In genomic region chr16:85028638-85029412, GRCh38 we compare ENCODE assay signal across 8 cellular contexts. TPM values are rescaled to one million over a fixed set of nuclear protein-coding genes. Genes with fewer than 3 reads are reported as not detected.
DNase-seq lines count a peak whose midpoint lies in the region; ATAC-seq, FAIRE-seq and TF ChIP-seq lines count a peak whose summit lies in the region.

No MANE protein-coding gene starts in this region.

- DNase-seq in A549 (ENCODE audit: low read depth in 1 of 2, low spot score in 1 of 2), result no peak
- DNase-seq in T follicular helper cell (ENCODE audit: low read depth), result peak; percentile 74
- DNase-seq in islet precursor cell, result peak; percentile 87
- peak; percentile 74 to 77 for DNase-seq in stimulated activated CD4-positive, alpha-beta T cell treated with anti-CD3 and anti-CD28 coated beads, Interleukin-2, amount 100 ng/mL, for 24 hours
- no peak for DNase-seq in occipital lobe (lab: John Stamatoyannopoulos, UW)
- no peak for DNase-seq in NCI-H510A (lab: John Stamatoyannopoulos, UW)

- H3K4me3 ChIP-seq in A549, result peak overlapping the region; percentile 85; the same call in 2 of the 3 replicates

- TF ChIP-seq RAD21 in A549 (conservative IDR thresholded peaks at IDR 0.05 in 1 of 2, IDR thresholded peaks at IDR 0.05 in 1 of 2), result no peak

- peaks cover 31% of the 10 kb centered on the region for H3K4me1 ChIP-seq in A549

- ATAC-seq in A549 (peak; percentile 40 to 46; a peak in 5 of 6 replicates), GM19468 (IDR thresholded peaks at IDR 0.05; ENCODE audit: extremely low read depth, unreplicated experiment) (peak; percentile 23)

- POLR2A ChIA-PET in A549 (lab: Yijun Ruan, JAX), result no interaction called here

- H3K27ac ChIP-seq in A549 (peak overlapping the region in 1 of 2 experiments; percentile 92; a peak in 2 of 6 replicates), angular gyrus (ENCODE audit: low read depth, low read length) (peak overlapping the region; percentile 74)

- no peak for TF ChIP-seq CTCF in A549 (IDR thresholded peaks at IDR 0.05)

- CTCF ChIA-PET in A549 (lab: Yijun Ruan, JAX), result interaction anchor here (1.0 to 2.9 kb wide), 8 partner anchors 10 to 274 kb away, joined by 3 to 19 read pairs (median 4); no protein-coding TSS in a partner anchor

- peak overlapping the region; percentile 78 for H3K4me2 ChIP-seq in A549

- no peak for TF ChIP-seq POLR2A in A549 (IDR thresholded peaks at IDR 0.05; ENCODE audit: low read length)

- no peak for FAIRE-seq in A549 (lab: Jason Lieb, UNC)

- TF ChIP-seq EP300 in A549 (IDR thresholded peaks at IDR 0.05), result no peak

- WGBS in A549 (ENCODE audit: missing lambda C conversion rate), result 41% methylated on average over 17 of the region's 17 CpGs

- H3K9me3 ChIP-seq in A549, result no peaks in the 10 kb centered on the region

TF ChIP-seq in A549, 52 proteins besides CTCF, POLR2A, EP300 and RAD21:
- no peak for TF ChIP-seq GATA3 (IDR thresholded peaks at IDR 0.05; ENCODE audit: borderline replicate concordance)
- no peak for TF ChIP-seq MAFK (IDR thresholded peaks at IDR 0.05; ENCODE audit: partially characterized antibody)
- no peak for TF ChIP-seq HOXA7 (CRISPR knock-in tag; IDR thresholded peaks at IDR 0.05)
- no peak for TF ChIP-seq HEYL (CRISPR knock-in tag; IDR thresholded peaks at IDR 0.05)
- TF ChIP-seq JUNB (IDR thresholded peaks at IDR 0.05), result no peak
- no peak for TF ChIP-seq CEBPB (IDR thresholded peaks at IDR 0.05)
- TF ChIP-seq RARB (CRISPR knock-in tag; IDR thresholded peaks at IDR 0.05), result no peak
- TF ChIP-seq, protein P1, sequence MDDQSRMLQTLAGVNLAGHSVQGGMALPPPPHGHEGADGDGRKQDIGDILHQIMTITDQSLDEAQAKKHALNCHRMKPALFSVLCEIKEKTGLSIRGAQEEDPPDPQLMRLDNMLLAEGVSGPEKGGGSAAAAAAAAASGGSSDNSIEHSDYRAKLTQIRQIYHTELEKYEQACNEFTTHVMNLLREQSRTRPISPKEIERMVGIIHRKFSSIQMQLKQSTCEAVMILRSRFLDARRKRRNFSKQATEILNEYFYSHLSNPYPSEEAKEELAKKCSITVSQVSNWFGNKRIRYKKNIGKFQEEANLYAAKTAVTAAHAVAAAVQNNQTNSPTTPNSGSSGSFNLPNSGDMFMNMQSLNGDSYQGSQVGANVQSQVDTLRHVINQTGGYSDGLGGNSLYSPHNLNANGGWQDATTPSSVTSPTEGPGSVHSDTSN (IDR thresholded peaks at IDR 0.05), result no peak
- TF ChIP-seq RFX5 (IDR thresholded peaks at IDR 0.05), result no peak
- no peak for TF ChIP-seq MYC (IDR thresholded peaks at IDR 0.05; ENCODE audit: borderline replicate concordance, low read length)
- TF ChIP-seq NR3C1 (IDR thresholded peaks at IDR 0.05), result no peak
- no peak for TF ChIP-seq CBX8 (IDR thresholded peaks at IDR 0.05)
- no peak for TF ChIP-seq JUN (IDR thresholded peaks at IDR 0.05)
- no peak for TF ChIP-seq FOSB (CRISPR knock-in tag; IDR thresholded peaks at IDR 0.05)
- TF ChIP-seq HDAC2 (IDR thresholded peaks at IDR 0.05), result no peak

RNA-seq across cellular contexts. Expression of gene KIAA0513, which starts 1.2 kb away (rescaled TPM):
- polyA plus RNA-seq in A549 (2011; rRNA removed) (1.5 and 1.8 TPM in 2 replicates), A549 (2017; fragmentation: RNase III; extraction: RNeasy Plus Mini Kit Qiagen cat#74134 plus additional on column Dnase treatment) (1.7 to 2.3 TPM (median 1.8 TPM) in 3 replicates)
- polyA plus RNA-seq in A549 (2012; cell fraction: cytosol; rRNA removed), result 0.82 and 1.0 TPM in 2 replicates
- polyA plus RNA-seq in A549 (2012; cell fraction: nucleus; rRNA removed), result 1.0 and 1.1 TPM in 2 replicates
- 1.5 and 5.3 TPM in 2 replicates for polyA minus RNA-seq in A549 (2011; rRNA and poly(A)+ RNA removed)
- total RNA-seq in occipital lobe, result 53.7 TPM

RNA-seq across cellular contexts. Expression of gene ZDHHC7, which starts 17.5 kb away (rescaled TPM):
- 58.0 and 88.6 TPM in 2 replicates for polyA plus RNA-seq in A549 (2011; rRNA removed)
- polyA plus RNA-seq in A549 (2012; cell fraction: cytosol; rRNA removed), result 65.9 and 68.3 TPM in 2 replicates
- polyA plus RNA-seq in A549 (2012; cell fraction: nucleus; rRNA removed), result 54.7 and 55.5 TPM in 2 replicates
- 39.4 to 43.7 TPM (median 42.3 TPM) in 3 replicates for polyA plus RNA-seq in A549 (2017; fragmentation: RNase III; extraction: RNeasy Plus Mini Kit Qiagen cat#74134 plus additional on column Dnase treatment)
- polyA minus RNA-seq in A549 (2011; rRNA and poly(A)+ RNA removed), result 70.3 and 80.3 TPM in 2 replicates
- total RNA-seq in occipital lobe, result 24.0 TPM

Comparison
In these comparisons a context has a peak if more than half of its experiments do, and no peak if none do; other contexts are left out.
1. DNase-seq: peak in T follicular helper cell (single experiment), islet precursor cell (single experiment) and stimulated activated CD4-positive, alpha-beta T cell treated with anti-CD3 and anti-CD28 coated beads, Interleukin-2, amount 100 ng/mL, for 24 hours (2 of 2); none in A549 (0 of 2), occipital lobe (single experiment) and NCI-H510A (single experiment).